8 cellular contexts compared by ENCODE assay signal in the genomic region with DNA sequence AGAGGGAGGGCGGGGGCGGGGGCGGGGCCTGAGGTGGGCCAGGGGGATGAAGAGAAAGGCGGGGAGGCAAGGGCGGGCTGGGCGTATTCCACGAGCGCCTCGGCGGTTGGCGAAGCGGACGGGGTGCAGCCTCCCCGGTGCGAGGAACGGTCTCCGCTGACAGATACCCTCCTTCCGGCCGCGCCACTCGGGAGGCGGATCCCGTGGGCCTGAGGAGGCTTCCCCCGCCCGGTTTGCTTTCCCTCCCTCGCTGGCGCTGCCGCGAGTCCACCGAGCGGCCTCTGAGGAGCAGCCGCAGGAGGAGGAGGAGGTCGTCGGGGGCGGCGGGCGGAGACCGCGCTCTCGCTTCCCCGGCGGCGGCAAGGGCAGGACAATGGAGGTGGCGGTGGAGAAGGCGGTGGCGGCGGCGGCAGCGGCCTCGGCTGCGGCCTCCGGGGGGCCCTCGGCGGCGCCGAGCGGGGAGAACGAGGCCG. TPM values are rescaled to one million over a fixed set of nuclear protein-coding genes. Genes with fewer than 3 reads are reported as not detected.
DNase-seq lines count a peak whose midpoint lies in the region; ATAC-seq and TF ChIP-seq lines count a peak whose summit lies in the region.

TRIM24 (plus strand) TSS at position 84 of the 473 bp plus-strand sequence; CDS start at position 374, 290 bp downstream.

- H3K4me1 Mint-ChIP-seq in endothelial cell (ENCODE audit: unreplicated experiment) (peaks cover 18% of the 10 kb centered on the region), naive B cell (peaks cover 9 to 21% (median 20%) of the 10 kb centered on the region in 3 donors)

- H3K9me3 Mint-ChIP-seq in endothelial cell (ENCODE audit: unreplicated experiment) (no peaks in the 10 kb centered on the region), naive B cell (peaks cover 2 to 11% (median 7%) of the 10 kb centered on the region in 7 donors)

- DNase-seq in ELR (ENCODE audit: low read depth) = peak; percentile 95
- DNase-seq in SW 1271 (lab: John Stamatoyannopoulos, UW) = peak; percentile 93 to 97
- no peak for DNase-seq in endothelial cell (ENCODE audit: low spot score)
- DNase-seq in naive B cell = no peak
- DNase-seq in LoVo (ENCODE audit: low spot score) = no peak
- no peak for DNase-seq in activated CD4-positive, alpha-beta T cell treated with anti-CD3 and anti-CD28 coated beads, Interleukin-2, amount 50 U/mL, for 4 hours

- H3K27me3 Mint-ChIP-seq in endothelial cell (ENCODE audit: unreplicated experiment) (peaks cover 11% of the 10 kb centered on the region), naive B cell (peaks cover 0 to 7% (median 5%) of the 10 kb centered on the region in 3 donors)

- H3K36me3 Mint-ChIP-seq in endothelial cell (ENCODE audit: low read depth, unreplicated experiment) = peaks cover 19% of the 10 kb centered on the region
- peaks cover 0 to 4% of the 10 kb centered on the region in 2 donors for H3K36me3 Mint-ChIP-seq in naive B cell

- peak; percentile 63 for ATAC-seq in GM21367 (IDR thresholded peaks at IDR 0.05; ENCODE audit: unreplicated experiment)
- peak; percentile 46 for ATAC-seq in HG03565 (IDR thresholded peaks at IDR 0.05; ENCODE audit: unreplicated experiment)
- peak; percentile 76 to 77 for ATAC-seq in naive B cell (ENCODE audit: low read depth in 2 of 2)

- H3K27ac Mint-ChIP-seq in endothelial cell (ENCODE audit: unreplicated experiment) (peak within 1 kb of the TSS; percentile 95), naive B cell (peak within 1 kb of the TSS; percentile 57 to 95 (median 76))

- peak within 1 kb of the TSS; percentile 100 for H3K4me3 Mint-ChIP-seq in endothelial cell (ENCODE audit: unreplicated experiment)
- peak within 1 kb of the TSS; percentile 70 to 95 (median 94) for H3K4me3 Mint-ChIP-seq in naive B cell

- no peak for TF ChIP-seq CTCF in endothelial cell (IDR thresholded peaks at IDR 0.05; ENCODE audit: unreplicated experiment)

RNA-seq across cellular contexts. Expression of gene TRIM24, which starts in this region (rescaled TPM):
- total RNA-seq in endothelial cell (ENCODE audit: unreplicated experiment) = 104 TPM
- 10 to 100 TPM in 1 of 6 donors, 1 to 10 TPM in 5; 4.8 to 10.3 (median 6.3) TPM for polyA plus RNA-seq in naive B cell (ENCODE audit: low read depth in 6 of 6)

Comparison
In these comparisons a context has a peak if more than half of its experiments do, and no peak if none do; other contexts are left out.
1. DNase-seq: peak in ELR (single experiment) and SW 1271 (2 of 2); none in endothelial cell (single experiment), naive B cell (single experiment), LoVo (single experiment) and activated CD4-positive, alpha-beta T cell treated with anti-CD3 and anti-CD28 coated beads, Interleukin-2, amount 50 U/mL, for 4 hours (0 of 2).
2. Peak in every context shown above with its lines, with median percentiles within 50 percentile points of each other: ATAC-seq.